Comparison of ENCODE assay signal across 8 cellular contexts in genomic region chr7:131688738-131689661, GRCh38.
DNase-seq lines count a peak whose midpoint lies in the region; ATAC-seq and TF ChIP-seq lines count a peak whose summit lies in the region.

No MANE protein-coding gene starts in this region.

- no peak overlapping the region for H3K4me3 ChIP-seq in astrocyte of the spinal cord (ENCODE audit: low read depth, low read length)

- in situ Hi-C loops in astrocyte of the spinal cord (cut with HindIII; ENCODE audit: low sequenced_read_pairs), result no loop called here

- peak; percentile 80 for DNase-seq in Ammon's horn (ENCODE audit: low spot score)
- DNase-seq in NCI-H1092 (lab: John Stamatoyannopoulos, UW), result peak; percentile 52
- peak; percentile 26 for DNase-seq in T1000 (lab: John Stamatoyannopoulos, UW)
- DNase-seq in astrocyte of the spinal cord (ENCODE audit: low read depth, low spot score), result peak; percentile 45
- DNase-seq in iPS DF 19.7 (ENCODE audit: low read depth, low spot score), result peak; percentile 57
- peak; percentile 22 to 59 for DNase-seq in stimulated activated CD4-positive, alpha-beta T cell treated with anti-CD3 and anti-CD28 coated beads, Interleukin-12 subunit alpha, Interleukin-12 subunit beta, amount 100 ng/mL, for 24 hours (ENCODE audit: low read depth in 2 of 2)

- peak; percentile 97 for TF ChIP-seq CTCF in astrocyte of the spinal cord (IDR thresholded peaks at IDR 0.05; ENCODE audit: low read depth, low read length)

- ATAC-seq in GM18907 (IDR thresholded peaks at IDR 0.05; ENCODE audit: unreplicated experiment) (peak; percentile 60), HG02571 (IDR thresholded peaks at IDR 0.05; ENCODE audit: unreplicated experiment) (no peak)

Comparison
In these comparisons a context has a peak if more than half of its experiments do, and no peak if none do; other contexts are left out.
1. DNase-seq: peak in every context shown above with its lines; median percentile 80 in Ammon's horn; 57 in iPS DF 19.7; 52 in NCI-H1092; 45 in astrocyte of the spinal cord; 40 in stimulated activated CD4-positive, alpha-beta T cell treated with anti-CD3 and anti-CD28 coated beads, Interleukin-12 subunit alpha, Interleukin-12 subunit beta, amount 100 ng/mL, for 24 hours; 26 in T1000.